In genomic region chr12:103768467-103769123, GRCh38 we compare ENCODE assay signal across 1 cellular context.
TF ChIP-seq lines count a peak whose summit lies in the region.

No MANE protein-coding gene starts in this region.

TF ChIP-seq in HCT116, 20 proteins besides CTCF, POLR2A, EP300 and RAD21 (continued from another document):
- TF ChIP-seq SIN3A (IDR thresholded peaks at IDR 0.05; ENCODE audit: low read depth) (no peak), JUND (IDR thresholded peaks at IDR 0.05) (no peak), EZH2 (IDR thresholded peaks at IDR 0.05) (no peak), ELF1 (IDR thresholded peaks at IDR 0.05; ENCODE audit: borderline replicate concordance, low read depth) (no peak)
